In genomic region chr10:74322565-74322964, GRCh38 we compare ENCODE assay signal across 19 cellular contexts.
DNase-seq lines count a peak whose midpoint lies in the region; ATAC-seq, FAIRE-seq and TF ChIP-seq lines count a peak whose summit lies in the region.
"Had no signal": no experiment of that assay in that cellular context is flagged by ENCODE, and none has a peak within 500 bp of the region (broad histone marks: within the 10 kb centered on the region; RNA-seq: fewer than 3 reads in every experiment).

No MANE protein-coding gene starts in this region.

- BruUV-seq in HepG2 (replicated peaks; lab: Mats Ljungman, UMichigan) (no TSS peak), mammary epithelial cell (replicated peaks; lab: Mats Ljungman, UMichigan) (no TSS peak)

- H3K27ac Mint-ChIP-seq in activated B cell treated with CpG ODN at 0.5 μM for 24 hours, result peak overlapping the region; percentile 5
- H3K27ac Mint-ChIP-seq in nephron progenitor cell, result peak overlapping the region; percentile 8
- H3K27ac Mint-ChIP-seq: CD4-positive, CD25-positive, alpha-beta regulatory T cell; GM23338; HFFc6 had no signal

- H3K27me3 ChIP-seq in HepG2 (ENCODE audit: control insufficient read depth in 1 of 2, insufficient read depth in 2 of 2, low read length in 2 of 2), result no peaks in the 10 kb centered on the region
- no peaks in the 10 kb centered on the region for H3K27me3 ChIP-seq in right lobe of liver
- H3K27me3 ChIP-seq in mammary epithelial cell (ENCODE audit: insufficient read depth, low read length), result no peaks in the 10 kb centered on the region
- H3K27me3 ChIP-seq: BE2C had no signal

- peaks cover 54% of the 10 kb centered on the region for H3K36me3 Mint-ChIP-seq in activated B cell treated with CpG ODN at 0.5 μM for 24 hours (ENCODE audit: low read depth)
- H3K36me3 Mint-ChIP-seq in nephron progenitor cell (ENCODE audit: low read depth), result peaks cover 43% of the 10 kb centered on the region

- FAIRE-seq in HepG2 (lab: Jason Lieb, UNC), result no peak
- FAIRE-seq: GM12891 had no signal

- DNase-seq in HepG2 (ENCODE audit: low spot score), result no peak
- no peak for DNase-seq in right lobe of liver
- no peak for DNase-seq in activated B cell treated with CpG ODN at 0.5 μM for 24 hours
- no peak for DNase-seq in mammary epithelial cell
- no peak for DNase-seq in nephron progenitor cell
- DNase-seq in COR-L47 (lab: John Stamatoyannopoulos, UW), result no peak
- DNase-seq: ACHN; BE2C; C1 segment of cervical spinal cord; Caco-2; CD4-positive, CD25-positive, alpha-beta regulatory T cell; CD8-positive, alpha-beta memory T cell; HCEC 1CT; HFFc6; IMR-90 had no signal

- peaks cover 6% of the 10 kb centered on the region for H3K79me2 ChIP-seq in HepG2 (ENCODE audit: insufficient read depth, low read length)
- peaks cover 66% of the 10 kb centered on the region for H3K79me2 ChIP-seq in mammary epithelial cell (ENCODE audit: insufficient read depth, low read length)

- peaks cover 0 to 6% of the 10 kb centered on the region in 2 experiments; a peak in 2 of 5 replicates for H3K36me3 ChIP-seq in HepG2 (replicated peaks in 1 of 2; ENCODE audit: control insufficient read depth in 1 of 2, insufficient read depth in 2 of 2, low read length in 2 of 2)
- no peaks in the 10 kb centered on the region for H3K36me3 ChIP-seq in right lobe of liver
- H3K36me3 ChIP-seq in mammary epithelial cell (ENCODE audit: insufficient read depth, low read length), result peaks cover 3% of the 10 kb centered on the region
- H3K36me3 ChIP-seq: BE2C had no signal

- TF ChIP-seq EP300 in HepG2 (IDR thresholded peaks at IDR 0.05; ENCODE audit: low read depth in 2 of 2, low read length in 2 of 2), result no peak
- TF ChIP-seq EP300 in HepG2 (CRISPR knock-in tag; IDR thresholded peaks at IDR 0.05; ENCODE audit: borderline replicate concordance), result no peak

- H3K4me1 ChIP-seq in HepG2 (ENCODE audit: insufficient read depth, low read length), result no peaks in the 10 kb centered on the region
- no peaks in the 10 kb centered on the region for H3K4me1 ChIP-seq in right lobe of liver
- no peaks in the 10 kb centered on the region for H3K4me1 ChIP-seq in mammary epithelial cell (ENCODE audit: insufficient read depth, low read length)
- H3K4me1 ChIP-seq: BE2C, Caco-2 had no signal

- peaks cover 20% of the 10 kb centered on the region for H3K9me3 Mint-ChIP-seq in activated B cell treated with CpG ODN at 0.5 μM for 24 hours
- H3K9me3 Mint-ChIP-seq in nephron progenitor cell, result peaks cover 25% of the 10 kb centered on the region
- H3K9me3 Mint-ChIP-seq: GM23338 had no signal

- no peak overlapping the region for H3K4me2 ChIP-seq in HepG2 (ENCODE audit: low read depth, low read length)
- no peak overlapping the region for H3K4me2 ChIP-seq in mammary epithelial cell (ENCODE audit: insufficient read depth, low read depth, low read length)
- H3K4me2 ChIP-seq: GM23338 had no signal

- POLR2A ChIA-PET in HepG2 (lab: Yijun Ruan, JAX), result no interaction called here
- POLR2A ChIA-PET in activated B cell treated with CpG ODN at 0.5 μM for 24 hours (lab: Charles Lee), result no interaction called here

- H4K20me1 ChIP-seq in HepG2 (ENCODE audit: insufficient read depth, low read length) (no peaks in the 10 kb centered on the region), mammary epithelial cell (ENCODE audit: insufficient read depth, low read length) (no peaks in the 10 kb centered on the region)

- dilution Hi-C loops in mammary epithelial cell (cut with HindIII; ENCODE audit: low sequenced_read_pairs), result no loop called here

- TF ChIP-seq POLR2A in HepG2 (IDR thresholded peaks at IDR 0.05; ENCODE audit: insufficient read depth in 1 of 2, low read depth in 2 of 2, low read length in 2 of 2) (no peak), right lobe of liver (IDR thresholded peaks at IDR 0.05) (no peak)

- no peak overlapping the region for H3K27ac ChIP-seq in HepG2 (ENCODE audit: extremely low read length, insufficient read depth, low read length)
- H3K27ac ChIP-seq in right lobe of liver, result no peak overlapping the region
- H3K27ac ChIP-seq in mammary epithelial cell (ENCODE audit: insufficient read depth, low read depth, low read length), result no peak overlapping the region
- H3K27ac ChIP-seq: HL-60 had no signal

- TF ChIP-seq CTCF in HepG2 (CRISPR knock-in tag; IDR thresholded peaks at IDR 0.05) (no peak), right lobe of liver (IDR thresholded peaks at IDR 0.05) (no peak), activated B cell treated with CpG ODN at 0.5 μM for 24 hours (IDR thresholded peaks at IDR 0.05) (no peak), mammary epithelial cell (conservative IDR thresholded peaks at IDR 0.05 in 1 of 2, IDR thresholded peaks at IDR 0.05 in 1 of 2; ENCODE audit: extremely low read depth in 1 of 2, insufficient read depth in 1 of 2, low read depth in 1 of 2, low read length in 2 of 2) (no peak), nephron progenitor cell (IDR thresholded peaks at IDR 0.05) (no peak)

- no peak overlapping the region for H2AFZ ChIP-seq in HepG2 (ENCODE audit: low read length)
- no peak overlapping the region for H2AFZ ChIP-seq in mammary epithelial cell (ENCODE audit: low read depth, low read length)
- H2AFZ ChIP-seq: GM23338 had no signal

- no peaks in the 10 kb centered on the region for H3K9me3 ChIP-seq in HepG2 (ENCODE audit: low read length)
- no peaks in the 10 kb centered on the region for H3K9me3 ChIP-seq in right lobe of liver
- no peaks in the 10 kb centered on the region for H3K9me3 ChIP-seq in mammary epithelial cell (replicated peaks; ENCODE audit: insufficient read depth, low read length)
- H3K9me3 ChIP-seq: BE2C, Caco-2 had no signal

- in situ Hi-C loops in HepG2 (cut with HindIII; ENCODE audit: extremely low pct_ligation_motif_present, low pct_unique_long_range_greater_than_20kb) (no loop called here), mammary epithelial cell (cut with MboI; ENCODE audit: low sequenced_read_pairs in 2 of 2) (no loop called here)

- no peaks in the 10 kb centered on the region for H3K27me3 Mint-ChIP-seq in activated B cell treated with CpG ODN at 0.5 μM for 24 hours
- H3K27me3 Mint-ChIP-seq in nephron progenitor cell (ENCODE audit: low read depth, poor library complexity), result no peaks in the 10 kb centered on the region
- H3K27me3 Mint-ChIP-seq: CD4-positive, CD25-positive, alpha-beta regulatory T cell had no signal

- H3K4me3 Mint-ChIP-seq in activated B cell treated with CpG ODN at 0.5 μM for 24 hours (no peak overlapping the region), nephron progenitor cell (no peak overlapping the region)
- H3K4me3 Mint-ChIP-seq: CD4-positive, CD25-positive, alpha-beta regulatory T cell; CD8-positive, alpha-beta memory T cell; GM23338; HFFc6 had no signal

- intact Hi-C loops in HepG2 (cut with micrococcal nuclease; ENCODE audit: unreplicated experiment) (no loop called here), right lobe of liver (cut with DNase I) (no loop called here), activated B cell treated with CpG ODN at 0.5 μM for 24 hours (cut with micrococcal nuclease) (no loop called here), mammary epithelial cell (cut with micrococcal nuclease) (no loop called here)

- H3K9ac ChIP-seq in HepG2 (ENCODE audit: insufficient read depth, low read depth, low read length) (no peak overlapping the region), mammary epithelial cell (ENCODE audit: insufficient read depth, low read length) (peak overlapping the region; percentile 20)

- ATAC-seq in HepG2, result no peak
- ATAC-seq in right lobe of liver, result no peak
- no peak for ATAC-seq in activated B cell treated with CpG ODN at 0.5 μM for 24 hours (ENCODE audit: low read depth)
- ATAC-seq in GM21526 (IDR thresholded peaks at IDR 0.05; ENCODE audit: low FRiP score, unreplicated experiment), result no peak
- ATAC-seq: GM23338 had no signal

- H3K4me3 ChIP-seq in HepG2 (replicated peaks in 1 of 3; ENCODE audit: insufficient read depth in 1 of 3, low read depth in 2 of 3, low read length in 3 of 3), result no peak overlapping the region
- H3K4me3 ChIP-seq in right lobe of liver, result no peak overlapping the region
- H3K4me3 ChIP-seq in mammary epithelial cell (replicated peaks in 1 of 3; ENCODE audit: insufficient read depth in 1 of 3, low read depth in 2 of 3, low read length in 3 of 3), result no peak overlapping the region
- H3K4me3 ChIP-seq: GM23338 had no signal

- TF ChIP-seq RAD21 in HepG2 (CRISPR knock-in tag; IDR thresholded peaks at IDR 0.05), result no peak

- H3K4me1 Mint-ChIP-seq in activated B cell treated with CpG ODN at 0.5 μM for 24 hours (peaks cover 8% of the 10 kb centered on the region), nephron progenitor cell (no peaks in the 10 kb centered on the region)
- H3K4me1 Mint-ChIP-seq: GM23338 had no signal

- CTCF ChIA-PET in HepG2 (lab: Yijun Ruan, JAX; ENCODE audit: low intra/inter-chr PET ratio, low total read pairs), result no interaction called here
- CTCF ChIA-PET in activated B cell treated with CpG ODN at 0.5 μM for 24 hours (lab: Charles Lee), result no interaction called here
- CTCF ChIA-PET in mammary epithelial cell (lab: Charles Lee; ENCODE audit: low non-redundant PET), result interaction anchor here (0.6 kb wide), 1 partner anchor 21 kb away, joined by 10 read pairs; no protein-coding TSS in a partner anchor

TF ChIP-seq in HepG2, 621 proteins besides CTCF, POLR2A, EP300 and RAD21:
- TF ChIP-seq PRDM15 (CRISPR knock-in tag; IDR thresholded peaks at IDR 0.05) (no peak), HNRNPK (IDR thresholded peaks at IDR 0.05; ENCODE audit: low read depth, low read length, poor library complexity, severe bottlenecking) (peak; percentile 38)
TF ChIP-seq in HepG2: peak in this region for 1.
